In genomic region chr11:35524780-35525179, GRCh38 we compare ENCODE assay signal across 10 cellular contexts. TPM values are rescaled to one million over a fixed set of nuclear protein-coding genes. Genes with fewer than 3 reads are reported as not detected.
DNase-seq lines count a peak whose midpoint lies in the region; ATAC-seq and TF ChIP-seq lines count a peak whose summit lies in the region.
"Had no signal": no experiment of that assay in that cellular context is flagged by ENCODE, and none has a peak within 500 bp of the region (broad histone marks: within the 10 kb centered on the region; RNA-seq: fewer than 3 reads in every experiment).

No MANE protein-coding gene starts in this region.

- in situ Hi-C loops in HAP-1 (cut with MboI; ENCODE audit: low sequenced_read_pairs): no loop called here

- no peak for ATAC-seq in WTC11
- no peak for ATAC-seq in activated CD8-positive, alpha-beta T cell treated with anti-CD3 and anti-CD28 coated beads for 36 hours
- ATAC-seq in GM21576 (IDR thresholded peaks at IDR 0.05; ENCODE audit: unreplicated experiment): no peak

- DNase-seq in EH (ENCODE audit: low read depth) (peak; percentile 69), WTC11 (ENCODE audit: low spot score) (no peak), glutamatergic neuron (no peak), progenitor cell of endocrine pancreas (ENCODE audit: low spot score, unreplicated experiment) (no peak), HAP-1 (ENCODE audit: low spot score in 2 of 2) (no peak), SKM-1 (lab: John Stamatoyannopoulos, UW; ENCODE audit: unreplicated experiment) (no peak)
- DNase-seq in activated CD8-positive, alpha-beta T cell treated with anti-CD3 and anti-CD28 coated beads for 36 hours: no peak
- DNase-seq: BE2C, KG1 had no signal

- CTCF ChIA-PET in WTC11 (lab: Charles Lee): interaction anchor here (0.7 to 3.3 kb wide), 7 partner anchors 10 to 734 kb away, joined by 3 to 28 read pairs (median 4); partner anchors contain the start of gene FJX1
- CTCF ChIA-PET in activated CD8-positive, alpha-beta T cell treated with anti-CD3 and anti-CD28 coated beads for 36 hours (lab: Charles Lee): interaction anchor here (0.7 to 1.9 kb wide), 2 partner anchors 40 to 297 kb away, joined by 3 to 4 read pairs; no protein-coding TSS in a partner anchor

- TF ChIP-seq CTCF in WTC11 (IDR thresholded peaks at IDR 0.05) (no peak), glutamatergic neuron (IDR thresholded peaks at IDR 0.05; ENCODE audit: partially characterized antibody, unreplicated experiment) (no peak), progenitor cell of endocrine pancreas (IDR thresholded peaks at IDR 0.05; ENCODE audit: unreplicated experiment) (no peak)
- no peak for TF ChIP-seq CTCF in activated CD8-positive, alpha-beta T cell treated with anti-CD3 and anti-CD28 coated beads for 36 hours (IDR thresholded peaks at IDR 0.05)

- H3K27me3 Mint-ChIP-seq in WTC11 (ENCODE audit: low read depth) (peaks cover 65% of the 10 kb centered on the region), glutamatergic neuron (ENCODE audit: unreplicated experiment) (no peaks in the 10 kb centered on the region), progenitor cell of endocrine pancreas (peaks cover 45% of the 10 kb centered on the region)
- H3K27me3 Mint-ChIP-seq in activated CD8-positive, alpha-beta T cell treated with anti-CD3 and anti-CD28 coated beads for 36 hours: peaks cover 52% of the 10 kb centered on the region

- H3K36me3 Mint-ChIP-seq in WTC11 (no peaks in the 10 kb centered on the region; the same call in 1 of the 2 replicates), glutamatergic neuron (ENCODE audit: unreplicated experiment) (peaks cover 10% of the 10 kb centered on the region), progenitor cell of endocrine pancreas (ENCODE audit: insufficient read depth) (no peaks in the 10 kb centered on the region)
- no peaks in the 10 kb centered on the region for H3K36me3 Mint-ChIP-seq in activated CD8-positive, alpha-beta T cell treated with anti-CD3 and anti-CD28 coated beads for 36 hours (ENCODE audit: low read depth)

- intact Hi-C loops in activated CD8-positive, alpha-beta T cell treated with anti-CD3 and anti-CD28 coated beads for 36 hours (cut with micrococcal nuclease): no loop called here

- POLR2A ChIA-PET in WTC11 (lab: Charles Lee): no interaction called here
- POLR2A ChIA-PET in activated CD8-positive, alpha-beta T cell treated with anti-CD3 and anti-CD28 coated beads for 36 hours (lab: Charles Lee): no interaction called here

- no peak overlapping the region for H3K4me3 ChIP-seq in HAP-1

- peak overlapping the region; percentile 84 for H3K4me3 Mint-ChIP-seq in WTC11
- H3K4me3 Mint-ChIP-seq in glutamatergic neuron (ENCODE audit: unreplicated experiment): peak overlapping the region; percentile 62
- peak overlapping the region; percentile 46 for H3K4me3 Mint-ChIP-seq in progenitor cell of endocrine pancreas (ENCODE audit: low read depth)
- H3K4me3 Mint-ChIP-seq in activated CD8-positive, alpha-beta T cell treated with anti-CD3 and anti-CD28 coated beads for 36 hours: no peak overlapping the region

- no peak overlapping the region for H3K27ac Mint-ChIP-seq in WTC11
- peak overlapping the region; percentile 45 for H3K27ac Mint-ChIP-seq in glutamatergic neuron (ENCODE audit: unreplicated experiment)
- no peak overlapping the region for H3K27ac Mint-ChIP-seq in progenitor cell of endocrine pancreas
- no peak overlapping the region for H3K27ac Mint-ChIP-seq in activated CD8-positive, alpha-beta T cell treated with anti-CD3 and anti-CD28 coated beads for 36 hours

- H3K4me1 ChIP-seq in HAP-1: no peaks in the 10 kb centered on the region
- H3K4me1 ChIP-seq: BE2C had no signal

- H3K9me3 ChIP-seq in HAP-1: no peaks in the 10 kb centered on the region
- H3K9me3 ChIP-seq: BE2C had no signal

- H3K4me1 Mint-ChIP-seq in WTC11: peaks cover 32% of the 10 kb centered on the region
- H3K4me1 Mint-ChIP-seq in glutamatergic neuron (ENCODE audit: low read depth, unreplicated experiment): peaks cover 9% of the 10 kb centered on the region
- H3K4me1 Mint-ChIP-seq in progenitor cell of endocrine pancreas (ENCODE audit: low read depth): peaks cover 6% of the 10 kb centered on the region
- no peaks in the 10 kb centered on the region for H3K4me1 Mint-ChIP-seq in activated CD8-positive, alpha-beta T cell treated with anti-CD3 and anti-CD28 coated beads for 36 hours (ENCODE audit: low read depth)

- no peaks in the 10 kb centered on the region for H3K36me3 ChIP-seq in HAP-1 (replicated peaks)
- H3K36me3 ChIP-seq: BE2C had no signal

- H3K27me3 ChIP-seq in HAP-1 (ENCODE audit: low read depth): peaks cover 39% of the 10 kb centered on the region
- H3K27me3 ChIP-seq: BE2C had no signal

- H3K9me3 Mint-ChIP-seq in WTC11 (peaks cover 8% of the 10 kb centered on the region), glutamatergic neuron (ENCODE audit: unreplicated experiment) (peaks cover 5% of the 10 kb centered on the region), progenitor cell of endocrine pancreas (ENCODE audit: low read depth) (no peaks in the 10 kb centered on the region)
- H3K9me3 Mint-ChIP-seq in activated CD8-positive, alpha-beta T cell treated with anti-CD3 and anti-CD28 coated beads for 36 hours: no peaks in the 10 kb centered on the region

TF ChIP-seq in WTC11, 78 proteins besides CTCF, POLR2A, EP300 and RAD21 (continues in another document):
- TF ChIP-seq RELA (CRISPR knock-in tag; IDR thresholded peaks at IDR 0.05; ENCODE audit: borderline replicate concordance) (no peak), IRF1 (CRISPR knock-in tag; IDR thresholded peaks at IDR 0.05) (no peak), HMGA2 (CRISPR knock-in tag; IDR thresholded peaks at IDR 0.05) (no peak), ZNF317 (CRISPR knock-in tag; IDR thresholded peaks at IDR 0.05; ENCODE audit: borderline replicate concordance, low read depth) (no peak), ZNF425 (CRISPR knock-in tag; conservative IDR thresholded peaks at IDR 0.05) (no peak), NR3C1 (CRISPR knock-in tag; conservative IDR thresholded peaks at IDR 0.05; ENCODE audit: low read depth) (no peak)
- TF ChIP-seq, protein P1, sequence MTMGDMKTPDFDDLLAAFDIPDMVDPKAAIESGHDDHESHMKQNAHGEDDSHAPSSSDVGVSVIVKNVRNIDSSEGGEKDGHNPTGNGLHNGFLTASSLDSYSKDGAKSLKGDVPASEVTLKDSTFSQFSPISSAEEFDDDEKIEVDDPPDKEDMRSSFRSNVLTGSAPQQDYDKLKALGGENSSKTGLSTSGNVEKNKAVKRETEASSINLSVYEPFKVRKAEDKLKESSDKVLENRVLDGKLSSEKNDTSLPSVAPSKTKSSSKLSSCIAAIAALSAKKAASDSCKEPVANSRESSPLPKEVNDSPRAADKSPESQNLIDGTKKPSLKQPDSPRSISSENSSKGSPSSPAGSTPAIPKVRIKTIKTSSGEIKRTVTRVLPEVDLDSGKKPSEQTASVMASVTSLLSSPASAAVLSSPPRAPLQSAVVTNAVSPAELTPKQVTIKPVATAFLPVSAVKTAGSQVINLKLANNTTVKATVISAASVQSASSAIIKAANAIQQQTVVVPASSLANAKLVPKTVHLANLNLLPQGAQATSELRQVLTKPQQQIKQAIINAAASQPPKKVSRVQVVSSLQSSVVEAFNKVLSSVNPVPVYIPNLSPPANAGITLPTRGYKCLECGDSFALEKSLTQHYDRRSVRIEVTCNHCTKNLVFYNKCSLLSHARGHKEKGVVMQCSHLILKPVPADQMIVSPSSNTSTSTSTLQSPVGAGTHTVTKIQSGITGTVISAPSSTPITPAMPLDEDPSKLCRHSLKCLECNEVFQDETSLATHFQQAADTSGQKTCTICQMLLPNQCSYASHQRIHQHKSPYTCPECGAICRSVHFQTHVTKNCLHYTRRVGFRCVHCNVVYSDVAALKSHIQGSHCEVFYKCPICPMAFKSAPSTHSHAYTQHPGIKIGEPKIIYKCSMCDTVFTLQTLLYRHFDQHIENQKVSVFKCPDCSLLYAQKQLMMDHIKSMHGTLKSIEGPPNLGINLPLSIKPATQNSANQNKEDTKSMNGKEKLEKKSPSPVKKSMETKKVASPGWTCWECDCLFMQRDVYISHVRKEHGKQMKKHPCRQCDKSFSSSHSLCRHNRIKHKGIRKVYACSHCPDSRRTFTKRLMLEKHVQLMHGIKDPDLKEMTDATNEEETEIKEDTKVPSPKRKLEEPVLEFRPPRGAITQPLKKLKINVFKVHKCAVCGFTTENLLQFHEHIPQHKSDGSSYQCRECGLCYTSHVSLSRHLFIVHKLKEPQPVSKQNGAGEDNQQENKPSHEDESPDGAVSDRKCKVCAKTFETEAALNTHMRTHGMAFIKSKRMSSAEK (CRISPR knock-in tag; IDR thresholded peaks at IDR 0.05; ENCODE audit: borderline replicate concordance): no peak

RNA-seq across cellular contexts. Expression of gene PAMR1, which starts 0.6 kb away (rescaled TPM):
- 2.3 to 3.2 TPM (median 2.8 TPM) in 3 replicates for total RNA-seq in WTC11 (2021)
- 10.6 TPM for total RNA-seq in glutamatergic neuron (ENCODE audit: unreplicated experiment)
- 0.38 and 0.64 TPM in 2 replicates for total RNA-seq in progenitor cell of endocrine pancreas
- not detected for total RNA-seq in activated CD8-positive, alpha-beta T cell treated with anti-CD3 and anti-CD28 coated beads for 36 hours
